1 cellular context compared by ENCODE assay signal in genomic region chr6:157392927-157393666, GRCh38.
TF ChIP-seq lines count a peak whose summit lies in the region.

No MANE protein-coding gene starts in this region.

TF ChIP-seq in WTC11, 78 proteins besides CTCF, POLR2A, EP300 and RAD21 (continued from another document):
- TF ChIP-seq, protein P1, sequence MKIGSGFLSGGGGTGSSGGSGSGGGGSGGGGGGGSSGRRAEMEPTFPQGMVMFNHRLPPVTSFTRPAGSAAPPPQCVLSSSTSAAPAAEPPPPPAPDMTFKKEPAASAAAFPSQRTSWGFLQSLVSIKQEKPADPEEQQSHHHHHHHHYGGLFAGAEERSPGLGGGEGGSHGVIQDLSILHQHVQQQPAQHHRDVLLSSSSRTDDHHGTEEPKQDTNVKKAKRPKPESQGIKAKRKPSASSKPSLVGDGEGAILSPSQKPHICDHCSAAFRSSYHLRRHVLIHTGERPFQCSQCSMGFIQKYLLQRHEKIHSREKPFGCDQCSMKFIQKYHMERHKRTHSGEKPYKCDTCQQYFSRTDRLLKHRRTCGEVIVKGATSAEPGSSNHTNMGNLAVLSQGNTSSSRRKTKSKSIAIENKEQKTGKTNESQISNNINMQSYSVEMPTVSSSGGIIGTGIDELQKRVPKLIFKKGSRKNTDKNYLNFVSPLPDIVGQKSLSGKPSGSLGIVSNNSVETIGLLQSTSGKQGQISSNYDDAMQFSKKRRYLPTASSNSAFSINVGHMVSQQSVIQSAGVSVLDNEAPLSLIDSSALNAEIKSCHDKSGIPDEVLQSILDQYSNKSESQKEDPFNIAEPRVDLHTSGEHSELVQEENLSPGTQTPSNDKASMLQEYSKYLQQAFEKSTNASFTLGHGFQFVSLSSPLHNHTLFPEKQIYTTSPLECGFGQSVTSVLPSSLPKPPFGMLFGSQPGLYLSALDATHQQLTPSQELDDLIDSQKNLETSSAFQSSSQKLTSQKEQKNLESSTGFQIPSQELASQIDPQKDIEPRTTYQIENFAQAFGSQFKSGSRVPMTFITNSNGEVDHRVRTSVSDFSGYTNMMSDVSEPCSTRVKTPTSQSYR (CRISPR knock-in tag; IDR thresholded peaks at IDR 0.05), result no peak
